Comparison of ENCODE assay signal across 12 cellular contexts in genomic region chr14:72781476-72782181, GRCh38.
DNase-seq lines count a peak whose midpoint lies in the region; ATAC-seq and TF ChIP-seq lines count a peak whose summit lies in the region.
"Had no signal": no experiment of that assay in that cellular context is flagged by ENCODE, and none has a peak within 500 bp of the region (broad histone marks: within the 10 kb centered on the region; RNA-seq: fewer than 3 reads in every experiment).

No MANE protein-coding gene starts in this region.

- H4K20me1 ChIP-seq in GM23248 (ENCODE audit: insufficient read depth), result no peaks in the 10 kb centered on the region
- no peaks in the 10 kb centered on the region for H4K20me1 ChIP-seq in OCI-LY7 (ENCODE audit: insufficient read depth, low read length)

- peak overlapping the region; percentile 47; the same call in 1 of the 2 replicates for H2AFZ ChIP-seq in GM23248
- no peak overlapping the region for H2AFZ ChIP-seq in OCI-LY7 (ENCODE audit: low read length)

- H3K4me1 ChIP-seq in GM23248 (ENCODE audit: insufficient read depth) (peaks cover 29% of the 10 kb centered on the region), adrenal gland (replicated peaks in 1 of 2) (peaks cover 3 to 9% of the 10 kb centered on the region in 2 donors), OCI-LY7 (ENCODE audit: insufficient read depth, low read length, poor library complexity, severe bottlenecking) (no peaks in the 10 kb centered on the region)

- POLR2A ChIA-PET in OCI-LY7 (lab: Charles Lee), result interaction anchor here (0.7 kb wide), 1 partner anchor 30 kb away, joined by 3 read pairs; no protein-coding TSS in a partner anchor

- no peaks in the 10 kb centered on the region for H3K4me1 Mint-ChIP-seq in T-helper 17 cell

- BruUV-seq in OCI-LY7 (replicated peaks; lab: Mats Ljungman, UMichigan), result no TSS peak

- H3K4me3 ChIP-seq in GM23248 (peak overlapping the region; percentile 42), adrenal gland (no peak overlapping the region), OCI-LY7 (ENCODE audit: low read depth, low read length, poor library complexity, severe bottlenecking) (no peak overlapping the region)

- H3K4me2 ChIP-seq in GM23248 (ENCODE audit: unreplicated experiment) (peak overlapping the region; percentile 52), OCI-LY7 (ENCODE audit: low read length) (no peak overlapping the region)

- intact Hi-C loops in adrenal gland (cut with DNase I) (no loop called here), OCI-LY7 (cut with micrococcal nuclease; ENCODE audit: unreplicated experiment) (no loop called here)

- CTCF ChIA-PET in OCI-LY7 (lab: Charles Lee; ENCODE audit: unreplicated experiment), result no interaction called here

- TF ChIP-seq POLR2A in adrenal gland (IDR thresholded peaks at IDR 0.05), result no peak

- TF ChIP-seq CTCF in adrenal gland (IDR thresholded peaks at IDR 0.05), result no peak
- no peak for TF ChIP-seq CTCF in OCI-LY7 (conservative IDR thresholded peaks at IDR 0.05; ENCODE audit: low read length)

- no peaks in the 10 kb centered on the region for H3K9me2 ChIP-seq in GM23248 (ENCODE audit: insufficient read depth)
- H3K9me2 ChIP-seq in OCI-LY7 (ENCODE audit: insufficient read depth, low read length), result no peaks in the 10 kb centered on the region

- in situ Hi-C loops in GM23248 (cut with MboI), result no loop called here

- no peaks in the 10 kb centered on the region for H3K36me3 ChIP-seq in GM23248 (ENCODE audit: low read depth)
- H3K36me3 ChIP-seq in adrenal gland (replicated peaks in 1 of 2), result no peaks in the 10 kb centered on the region
- H3K36me3 ChIP-seq in OCI-LY7 (ENCODE audit: insufficient read depth, low read length), result no peaks in the 10 kb centered on the region

- ATAC-seq in T-helper 17 cell (no peak), GM21367 (IDR thresholded peaks at IDR 0.05; ENCODE audit: unreplicated experiment) (no peak)
- ATAC-seq: Panc1 had no signal

- H3K27me3 Mint-ChIP-seq in T-helper 17 cell, result no peaks in the 10 kb centered on the region

- no peak overlapping the region for H3K4me3 Mint-ChIP-seq in T-helper 17 cell

- H3K9ac ChIP-seq in GM23248, result peak overlapping the region; percentile 51
- H3K9ac ChIP-seq: parathyroid adenoma had no signal

- H3K27me3 ChIP-seq in GM23248 (replicated peaks; ENCODE audit: insufficient read depth), result no peaks in the 10 kb centered on the region
- no peaks in the 10 kb centered on the region for H3K27me3 ChIP-seq in adrenal gland

- H3F3A ChIP-seq in GM23248 (ENCODE audit: insufficient read depth), result peaks cover 43% of the 10 kb centered on the region

- H3K27ac ChIP-seq in GM23248, result peak overlapping the region; percentile 85
- H3K27ac ChIP-seq in adrenal gland, result peak overlapping the region in 4 of 5 donors; percentile 25 to 38 (median 36)
- no peak overlapping the region for H3K27ac ChIP-seq in OCI-LY7 (ENCODE audit: low read depth, low read length, poor library complexity, severe bottlenecking)
- H3K27ac ChIP-seq: parathyroid adenoma had no signal

- H3K79me2 ChIP-seq in GM23248 (ENCODE audit: insufficient read depth) (peaks cover 68% of the 10 kb centered on the region), OCI-LY7 (ENCODE audit: insufficient read depth, low read depth, low read length) (no peaks in the 10 kb centered on the region)
- H3K79me2 ChIP-seq: parathyroid adenoma had no signal

- 15 to 18% methylated on average over 11 to 12 of the region's 12 CpGs for WGBS in GM23248 (ENCODE audit: low coverage in 1 of 2, low lambda C conversion rate in 2 of 2, missing lambda C conversion rate in 2 of 2), 2 experiments
- WGBS in adrenal gland, 4 donors, result 42 to 49% (median 46%) methylated on average over 12 of the region's 12 CpGs

- H3K27ac Mint-ChIP-seq in T-helper 17 cell, result no peak overlapping the region

- DNase-seq in GM23248 (peak; percentile 83), adrenal gland (peak in 3 of 7 donors; percentile 47 to 58 (median 49)), glomerular visceral epithelial cell (ENCODE audit: extremely low spot score) (peak; percentile 76), stromal cell of bone marrow (ENCODE audit: low read depth) (peak; percentile 15), T-helper 17 cell (no peak), OCI-LY7 (ENCODE audit: low spot score) (no peak)
- DNase-seq: activated CD4-positive, CD25-positive, alpha-beta regulatory T cell; activated effector memory CD4-positive, alpha-beta T cell treated with anti-CD3 and anti-CD28 coated beads, Interleukin-2, amount 50 U/mL, for 16 hours; effector memory CD4-positive, alpha-beta T cell had no signal

- peaks cover 8% of the 10 kb centered on the region for H3K36me3 Mint-ChIP-seq in T-helper 17 cell (ENCODE audit: low read depth)

- no peaks in the 10 kb centered on the region for H3K9me3 ChIP-seq in GM23248 (ENCODE audit: low read depth)
- no peaks in the 10 kb centered on the region for H3K9me3 ChIP-seq in adrenal gland (replicated peaks in 1 of 3)
- H3K9me3 ChIP-seq in T-helper 17 cell (ENCODE audit: control insufficient read depth, low read length, poor library complexity, severe bottlenecking), result no peaks in the 10 kb centered on the region
- no peaks in the 10 kb centered on the region for H3K9me3 ChIP-seq in OCI-LY7 (ENCODE audit: low read length)

Comparison
In these comparisons a context has a peak if more than half of its experiments do, and no peak if none do; other contexts are left out.
1. DNase-seq: peak in GM23248 (single experiment), glomerular visceral epithelial cell (single experiment) and stromal cell of bone marrow (single experiment); none in T-helper 17 cell (0 of 3) and OCI-LY7 (single experiment).